13 cellular contexts compared by ENCODE assay signal in genomic region chr5:32001722-32002121, GRCh38.
"Had no signal": no experiment of that assay in that cellular context is flagged by ENCODE, and none has a peak within 500 bp of the region (broad histone marks: within the 10 kb centered on the region; RNA-seq: fewer than 3 reads in every experiment).

No MANE protein-coding gene starts in this region.

- DNase-seq: activated CD4-positive, alpha-beta T cell treated with anti-CD3 and anti-CD28 coated beads, Interleukin-2, amount 50 U/mL, for 4 hours; activated CD8-positive, alpha-beta memory T cell treated with anti-CD3 and anti-CD28 coated beads, Interleukin-2, amount 10 ng/mL, durations not matched to agents 7 days and 5 days; effector CD4-positive, alpha-beta T cell; immature natural killer cell; kidney glomerular epithelial cell; mesenchymal stem cell; naive thymus-derived CD8-positive, alpha-beta T cell; stimulated activated CD4-positive, alpha-beta T cell treated with anti-CD3 and anti-CD28 coated beads, Interleukin-2, amount 100 ng/mL, for 24 hours; T-helper 2 cell; testis; WERI-Rb-1 had no signal

- H3K4me1 ChIP-seq: esophagus muscularis mucosa, gastroesophageal sphincter, testis had no signal

- H3K4me3 ChIP-seq: esophagus muscularis mucosa, gastroesophageal sphincter, testis had no signal

- H3K27ac ChIP-seq: esophagus muscularis mucosa, gastroesophageal sphincter, testis, WERI-Rb-1 had no signal

- H3K9me3 ChIP-seq: esophagus muscularis mucosa, gastroesophageal sphincter, testis had no signal

- H3K36me3 ChIP-seq: WERI-Rb-1 had no signal

- ATAC-seq: activated CD8-positive, alpha-beta memory T cell treated with anti-CD3 and anti-CD28 coated beads, Interleukin-2, amount 10 ng/mL, durations not matched to agents 7 days and 5 days; gastroesophageal sphincter; naive thymus-derived CD8-positive, alpha-beta T cell had no signal

- H3K27me3 ChIP-seq: esophagus muscularis mucosa, gastroesophageal sphincter, testis had no signal
